In the genomic region with DNA sequence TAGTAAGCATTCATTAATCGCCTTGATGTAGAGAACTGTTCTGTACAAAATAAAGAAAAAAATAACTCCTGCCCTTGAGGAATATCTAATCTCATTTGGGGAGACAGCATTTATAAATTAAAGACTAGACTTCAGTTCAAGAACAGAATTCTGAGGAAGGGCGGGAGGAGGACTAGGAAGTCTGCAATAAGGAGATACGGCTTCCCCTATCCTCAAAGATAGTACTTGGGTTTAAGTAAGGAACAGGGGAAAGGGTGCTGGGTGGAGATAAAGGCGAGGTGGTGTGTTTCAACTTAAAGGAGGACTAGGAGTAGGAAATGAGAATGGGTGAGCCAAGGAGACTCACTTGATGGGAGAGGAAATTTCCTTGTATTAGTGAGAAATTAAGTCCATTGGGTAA, we compare ENCODE assay signal across 26 cellular contexts.
DNase-seq lines count a peak whose midpoint lies in the region; ATAC-seq and TF ChIP-seq lines count a peak whose summit lies in the region.
"Had no signal": no experiment of that assay in that cellular context is flagged by ENCODE, and none has a peak within 500 bp of the region (broad histone marks: within the 10 kb centered on the region; RNA-seq: fewer than 3 reads in every experiment).

No MANE protein-coding gene starts in this region.

- WGBS in psoas muscle, 3 donors = 79 to 91% (median 87%) methylated on average over 4 of the region's 4 CpGs
- WGBS in mesendoderm (ENCODE audit: extremely low coverage, insufficient coverage, low lambda C conversion rate) = 100% methylated on average over 1 of the region's 4 CpGs
- WGBS in thyroid gland, 2 donors = 82 to 87% methylated on average over 4 of the region's 4 CpGs

- no peak overlapping the region for H4K5ac ChIP-seq in mesendoderm (ENCODE audit: low read length)

- H3K79me1 ChIP-seq in mesendoderm (ENCODE audit: low read length) = no peaks in the 10 kb centered on the region

- H2BK15ac ChIP-seq in mesendoderm (replicated peaks; ENCODE audit: low read depth) = no peak overlapping the region

- H3K56ac ChIP-seq in mesendoderm (ENCODE audit: low read length) = no peak overlapping the region

- no peaks in the 10 kb centered on the region for H3K27me3 ChIP-seq in Karpas-422 (ENCODE audit: low read length)
- no peaks in the 10 kb centered on the region for H3K27me3 ChIP-seq in colonic mucosa
- H3K27me3 ChIP-seq in psoas muscle (ENCODE audit: insufficient read depth in 3 of 3, low read length in 2 of 3) = no peaks in the 10 kb centered on the region
- H3K27me3 ChIP-seq in mesendoderm (ENCODE audit: insufficient read depth, low read length, poor library complexity) = peaks cover 2% of the 10 kb centered on the region
- no peaks in the 10 kb centered on the region for H3K27me3 ChIP-seq in thyroid gland
- H3K27me3 ChIP-seq: cardiac muscle cell, SJCRH30, upper lobe of right lung had no signal

- H3K79me2 ChIP-seq in Karpas-422 (ENCODE audit: low read length) = peaks cover 68% of the 10 kb centered on the region
- no peaks in the 10 kb centered on the region for H3K79me2 ChIP-seq in mesendoderm (ENCODE audit: control insufficient read depth, insufficient read depth, low read length)

- peak; percentile 91 for DNase-seq in CMK (ENCODE audit: low read depth)
- DNase-seq in Karpas-422 = no peak
- DNase-seq in colonic mucosa = no peak
- no peak for DNase-seq in psoas muscle
- DNase-seq in mesendoderm = no peak
- no peak for DNase-seq in thyroid gland
- no peak for DNase-seq in cortex of kidney (lab: John Stamatoyannopoulos, UW)
- DNase-seq: activated gamma-delta T cell; activated naive CD8-positive, alpha-beta T cell treated with anti-CD3 and anti-CD28 coated beads, Interleukin-2, amount 10 ng/mL, durations not matched to agents 7 days and 5 days; activated T-cell treated with anti-CD3 and anti-CD28 coated beads, Interleukin-2, amount 50 U/mL, for 24 hours; effector memory CD4-positive, alpha-beta T cell; islet precursor cell; left lung; midbrain; naive thymus-derived CD4-positive, alpha-beta T cell; NCI-H1092 treated with DMSO at 0.1 percent for 48 hours; NCI-H1694 treated with DMSO at 0.1 percent for 48 hours; NCI-H510A; SJCRH30; SW 1271; upper lobe of right lung had no signal

- no peak overlapping the region for H4K8ac ChIP-seq in mesendoderm (ENCODE audit: low read depth, low read length)

- intact Hi-C loops in colonic mucosa (cut with DNase I) (no loop called here), psoas muscle (cut with DNase I) (loop anchor here (5.0 kb wide), 3 partner anchors 77 to 188 kb away; no protein-coding TSS in a partner anchor), thyroid gland (cut with DNase I) (no loop called here)

- no peak for ATAC-seq in psoas muscle
- ATAC-seq: left lung; naive thymus-derived CD4-positive, alpha-beta T cell; stimulated activated effector memory CD8-positive, alpha-beta T cell treated with anti-CD3 and anti-CD28 coated beads, Interleukin-12 subunit alpha, Interleukin-12 subunit beta, amount 100 ng/mL, for 72 hours; upper lobe of right lung; WTC11 had no signal

- no peaks in the 10 kb centered on the region for H3K9me2 ChIP-seq in Karpas-422 (replicated peaks; ENCODE audit: insufficient read depth, low read length)

- H3K4me3 ChIP-seq in Karpas-422 (ENCODE audit: low read length) (no peak overlapping the region), colonic mucosa (no peak overlapping the region), psoas muscle (no peak overlapping the region), mesendoderm (ENCODE audit: low read length) (no peak overlapping the region), thyroid gland (replicated peaks in 1 of 3) (no peak overlapping the region)
- H3K4me3 ChIP-seq: cardiac muscle cell, HAP-1, left lung, prostate gland, SJCRH30, upper lobe of right lung had no signal

- H3K9ac ChIP-seq in Karpas-422 (ENCODE audit: low read length) (no peak overlapping the region), colonic mucosa (ENCODE audit: low read depth in 2 of 2, low read length in 2 of 2) (no peak overlapping the region), mesendoderm (ENCODE audit: low read length) (no peak overlapping the region)

- no peaks in the 10 kb centered on the region for H3K9me3 ChIP-seq in Karpas-422 (ENCODE audit: low read length)
- H3K9me3 ChIP-seq in colonic mucosa = no peaks in the 10 kb centered on the region
- H3K9me3 ChIP-seq in psoas muscle = no peaks in the 10 kb centered on the region
- H3K9me3 ChIP-seq in thyroid gland = no peaks in the 10 kb centered on the region
- H3K9me3 ChIP-seq: HAP-1, left lung, prostate gland, SJCRH30, upper lobe of right lung had no signal

- no peak overlapping the region for H2AK5ac ChIP-seq in mesendoderm (ENCODE audit: low read length)

- TF ChIP-seq CTCF in colonic mucosa (IDR thresholded peaks at IDR 0.05) (no peak), psoas muscle (IDR thresholded peaks at IDR 0.05) (no peak), thyroid gland (IDR thresholded peaks at IDR 0.05) (no peak)

- no peak overlapping the region for H2BK120ac ChIP-seq in mesendoderm (ENCODE audit: low read depth, low read length)

- no peak for TF ChIP-seq POLR2A in thyroid gland (IDR thresholded peaks at IDR 0.05)

- H3K4me1 ChIP-seq in Karpas-422 (ENCODE audit: low read length) (peaks cover 72% of the 10 kb centered on the region), colonic mucosa (no peaks in the 10 kb centered on the region), psoas muscle (peaks cover 20% of the 10 kb centered on the region), mesendoderm (ENCODE audit: control insufficient read depth, low read depth, low read length) (no peaks in the 10 kb centered on the region), thyroid gland (peaks cover 0 to 5% of the 10 kb centered on the region in 2 donors)

- H3K23ac ChIP-seq in mesendoderm (ENCODE audit: low read length) = no peak overlapping the region

- no peak overlapping the region for H2AFZ ChIP-seq in Karpas-422 (ENCODE audit: low read length)

- no peak overlapping the region for H3K4ac ChIP-seq in mesendoderm (ENCODE audit: low read depth, low read length)

- H4K20me1 ChIP-seq in Karpas-422 (ENCODE audit: insufficient read depth, low read depth, low read length) = no peaks in the 10 kb centered on the region

- no peak overlapping the region for H3K18ac ChIP-seq in mesendoderm (ENCODE audit: low read length)

- H3K27ac ChIP-seq in Karpas-422 (ENCODE audit: low read length) (0 out of 2 replicates have a peak overlapping the region, but pooled peaks have one; percentile 38), colonic mucosa (peak overlapping the region; percentile 58), psoas muscle (peak overlapping the region; percentile 21), mesendoderm (ENCODE audit: low read depth, low read length) (no peak overlapping the region), thyroid gland (no peak overlapping the region)
- H3K27ac ChIP-seq: cardiac muscle cell, left lung, prostate gland, SJCRH30, upper lobe of right lung had no signal

- no peak overlapping the region for H2BK5ac ChIP-seq in mesendoderm (ENCODE audit: low read length)

- peaks cover 4% of the 10 kb centered on the region; the same call in 1 of the 2 replicates for H3K36me3 ChIP-seq in Karpas-422 (ENCODE audit: insufficient read depth, low read length)
- H3K36me3 ChIP-seq in colonic mucosa = no peaks in the 10 kb centered on the region
- H3K36me3 ChIP-seq in psoas muscle (ENCODE audit: insufficient read depth in 1 of 2, low read depth in 1 of 2) = no peaks in the 10 kb centered on the region
- H3K36me3 ChIP-seq in mesendoderm (ENCODE audit: control insufficient read depth, insufficient read depth, low read length) = no peaks in the 10 kb centered on the region
- H3K36me3 ChIP-seq in thyroid gland = no peaks in the 10 kb centered on the region
- H3K36me3 ChIP-seq: cardiac muscle cell, HAP-1, left lung, prostate gland, SJCRH30, upper lobe of right lung had no signal

- H3K4me2 ChIP-seq in Karpas-422 (ENCODE audit: low read depth, low read length, poor library complexity, severe bottlenecking) (no peak overlapping the region), mesendoderm (ENCODE audit: low read length) (no peak overlapping the region)

Comparison
In these comparisons a context has a peak if more than half of its experiments do, and no peak if none do; other contexts are left out.
1. H3K27ac ChIP-seq: peak in Karpas-422 (single experiment), colonic mucosa (single experiment) and psoas muscle (single experiment); none in mesendoderm (single experiment) and thyroid gland (0 of 3).
2. intact Hi-C loops: an anchor here in psoas muscle (5.0 kb wide); none called in colonic mucosa and thyroid gland.